ENCODE assay signal across 24 cellular contexts in the genomic region with DNA sequence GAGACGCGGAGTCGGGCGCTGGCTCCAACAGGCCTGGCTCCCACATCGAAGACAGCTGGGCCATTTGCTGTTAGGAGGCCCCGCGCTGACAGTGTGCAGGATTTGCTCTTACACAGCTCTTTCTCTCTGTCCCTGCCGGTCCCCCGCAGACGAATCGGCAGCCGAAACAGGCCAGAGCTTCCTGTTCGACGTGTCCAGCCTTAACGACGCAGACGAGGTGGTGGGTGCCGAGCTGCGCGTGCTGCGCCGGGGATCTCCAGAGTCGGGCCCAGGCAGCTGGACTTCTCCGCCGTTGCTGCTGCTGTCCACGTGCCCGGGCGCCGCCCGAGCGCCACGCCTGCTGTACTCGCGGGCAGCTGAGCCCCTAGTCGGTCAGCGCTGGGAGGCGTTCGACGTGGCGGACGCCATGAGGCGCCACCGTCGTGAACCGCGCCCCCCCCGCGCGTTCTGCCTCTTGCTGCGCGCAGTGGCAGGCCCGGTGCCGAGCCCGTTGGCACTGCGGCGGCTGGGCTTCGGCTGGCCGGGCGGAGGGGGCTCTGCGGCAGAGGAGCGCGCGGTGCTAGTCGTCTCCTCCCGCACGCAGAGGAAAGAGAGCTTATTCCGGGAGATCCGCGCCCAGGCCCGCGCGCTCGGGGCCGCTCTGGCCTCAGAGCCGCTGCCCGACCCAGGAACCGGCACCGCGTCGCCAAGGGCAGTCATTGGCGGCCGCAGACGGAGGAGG. TPM values are rescaled to one million over a fixed set of nuclear protein-coding genes. Genes with fewer than 3 reads are reported as not detected.
DNase-seq lines count a peak whose midpoint lies in the region; ATAC-seq, FAIRE-seq and TF ChIP-seq lines count a peak whose summit lies in the region.
"Had no signal": no experiment of that assay in that cellular context is flagged by ENCODE, and none has a peak within 500 bp of the region (broad histone marks: within the 10 kb centered on the region; RNA-seq: fewer than 3 reads in every experiment).

No MANE protein-coding gene starts in this region.

- H3K9ac ChIP-seq in parathyroid adenoma (no peak overlapping the region), colonic mucosa (ENCODE audit: low read depth in 2 of 2, low read length in 2 of 2) (no peak overlapping the region)

- H3K4me3 ChIP-seq in hepatocyte (no peak overlapping the region), parathyroid adenoma (ENCODE audit: low read depth, low read length) (no peak overlapping the region), vagina (peak overlapping the region; percentile 57 to 60), colonic mucosa (no peak overlapping the region)

- intact Hi-C loops in cardiac septum (cut with DNase I): no loop called here
- intact Hi-C loops in left ventricle myocardium superior (cut with micrococcal nuclease): no loop called here
- intact Hi-C loops in vagina (cut with DNase I): no loop called here
- intact Hi-C loops in colonic mucosa (cut with DNase I): no loop called here

- 14% methylated on average over 55 of the region's 83 CpGs for WGBS in hepatocyte (ENCODE audit: low lambda C conversion rate, missing lambda C conversion rate)

- no peak for TF ChIP-seq POLR2A in vagina (IDR thresholded peaks at IDR 0.05)

- H3K9me3 ChIP-seq in hepatocyte (ENCODE audit: low read depth): no peaks in the 10 kb centered on the region
- no peaks in the 10 kb centered on the region for H3K9me3 ChIP-seq in parathyroid adenoma (ENCODE audit: control insufficient read depth, low read length)
- H3K9me3 ChIP-seq in vagina: no peaks in the 10 kb centered on the region
- no peaks in the 10 kb centered on the region for H3K9me3 ChIP-seq in colonic mucosa
- H3K9me3 ChIP-seq: BE2C, heart right ventricle, neutrophil had no signal

- H3K27me3 ChIP-seq in hepatocyte: peaks cover 84% of the 10 kb centered on the region
- peaks cover 10% of the 10 kb centered on the region for H3K27me3 ChIP-seq in parathyroid adenoma (ENCODE audit: control insufficient read depth, insufficient read depth, low read length)
- H3K27me3 ChIP-seq in vagina: no peaks in the 10 kb centered on the region
- peaks cover 83% of the 10 kb centered on the region for H3K27me3 ChIP-seq in colonic mucosa

- ATAC-seq in left ventricle myocardium superior (no peak), HG02884 (IDR thresholded peaks at IDR 0.05; ENCODE audit: unreplicated experiment) (no peak)
- ATAC-seq: heart right ventricle, PC-3, right cardiac atrium had no signal

- H3K4me1 ChIP-seq in hepatocyte (ENCODE audit: insufficient read depth) (peaks cover 23% of the 10 kb centered on the region), parathyroid adenoma (peaks cover 3% of the 10 kb centered on the region), vagina (peaks cover 43% of the 10 kb centered on the region), colonic mucosa (peaks cover 7% of the 10 kb centered on the region)
- H3K4me1 ChIP-seq: BE2C had no signal

- no peak for TF ChIP-seq CTCF in hepatocyte (IDR thresholded peaks at IDR 0.05; ENCODE audit: poor library complexity)
- no peak for TF ChIP-seq CTCF in parathyroid adenoma (IDR thresholded peaks at IDR 0.05)
- no peak for TF ChIP-seq CTCF in vagina (IDR thresholded peaks at IDR 0.05)
- no peak for TF ChIP-seq CTCF in colonic mucosa (IDR thresholded peaks at IDR 0.05)
- no peak for TF ChIP-seq CTCF in D721Med (IDR thresholded peaks at IDR 0.05; ENCODE audit: insufficient read depth, missing control alignments)

- H3K79me2 ChIP-seq in hepatocyte (no peaks in the 10 kb centered on the region), parathyroid adenoma (no peaks in the 10 kb centered on the region)

- no peak for FAIRE-seq in D721Med (lab: Jason Lieb, UNC)
- FAIRE-seq: H54, islet of Langerhans had no signal

- H3K36me3 ChIP-seq in hepatocyte (replicated peaks; ENCODE audit: insufficient read depth, low read depth): no peaks in the 10 kb centered on the region
- H3K36me3 ChIP-seq in parathyroid adenoma (ENCODE audit: control insufficient read depth, insufficient read depth, low read length): no peaks in the 10 kb centered on the region
- H3K36me3 ChIP-seq in vagina: no peaks in the 10 kb centered on the region
- H3K36me3 ChIP-seq in colonic mucosa: no peaks in the 10 kb centered on the region
- H3K36me3 ChIP-seq: BE2C, heart right ventricle, neutrophil, upper lobe of left lung had no signal

- H2AFZ ChIP-seq in hepatocyte (peak overlapping the region; percentile 49), parathyroid adenoma (peak overlapping the region; percentile 7)

- H3K4me2 ChIP-seq in hepatocyte (peak overlapping the region; percentile 66), parathyroid adenoma (ENCODE audit: low read length) (no peak overlapping the region)

- H3K27ac ChIP-seq in hepatocyte (no peak overlapping the region), parathyroid adenoma (no peak overlapping the region), vagina (peak overlapping the region; percentile 87), colonic mucosa (no peak overlapping the region)
- H3K27ac ChIP-seq: heart right ventricle, neutrophil, upper lobe of left lung had no signal

- no peaks in the 10 kb centered on the region for H3K9me2 ChIP-seq in hepatocyte (replicated peaks; ENCODE audit: insufficient read depth)

- no peaks in the 10 kb centered on the region for H4K20me1 ChIP-seq in hepatocyte (ENCODE audit: insufficient read depth, poor library complexity, severe bottlenecking)

- DNase-seq in cardiac septum (ENCODE audit: low spot score): peak; percentile 66
- no peak for DNase-seq in left ventricle myocardium superior
- no peak for DNase-seq in hepatocyte (ENCODE audit: low spot score)
- no peak for DNase-seq in vagina (ENCODE audit: extremely low spot score in 2 of 2)
- DNase-seq in colonic mucosa: no peak
- no peak for DNase-seq in D721Med (ENCODE audit: insufficient read length, low spot score)
- DNase-seq: activated CD4-positive, alpha-beta memory T cell treated with anti-CD3 and anti-CD28 coated beads for 36 hours; activated naive CD4-positive, alpha-beta T cell treated with Interleukin-2 at 50 U/mL for 16 hours; activated T-cell treated with anti-CD3 and anti-CD28 coated beads, Interleukin-2, amount 50 U/mL, for 1 hour; amygdala; BE2C; Calu3; EL; heart right ventricle; NCI-H146; PC-3; right cardiac atrium; stimulated activated naive CD4-positive, alpha-beta T cell treated with Interleukin-2 at 50 U/mL for 16 hours had no signal

RNA-seq across cellular contexts. Expression of gene GDF7, which starts 3.5 kb away (rescaled TPM):
- total RNA-seq in cardiac septum (0.94 TPM), left ventricle myocardium superior (0.32 TPM), hepatocyte (0.24 and 0.37 TPM in 2 replicates), vagina (9.3 TPM), colonic mucosa (under 1 TPM; 0.05 to 0.11 TPM)
- polyA plus RNA-seq in hepatocyte: 0.10 and 0.24 TPM in 2 replicates
- total RNA-seq: Calu3 had no signal

RNA-seq across cellular contexts. Expression of gene HS1BP3, which starts 19.6 kb away (rescaled TPM):
- total RNA-seq in cardiac septum (15.6 TPM), left ventricle myocardium superior (20.2 TPM), hepatocyte (25.8 and 26.8 TPM in 2 replicates), vagina (23.1 TPM), colonic mucosa (10 to 100 TPM; 21.2 to 21.5 TPM)
- 26.3 and 29.6 TPM in 2 replicates for polyA plus RNA-seq in hepatocyte

Comparison
In these comparisons a context has a peak if more than half of its experiments do, and no peak if none do; other contexts are left out.
1. H3K4me3 ChIP-seq: peak in vagina (2 of 2); none in hepatocyte (single experiment), parathyroid adenoma (single experiment) and colonic mucosa (single experiment).